Comparison of ENCODE assay signal across 1 cellular context in genomic region chr3:71934520-71934919, GRCh38.
A peak's percentile ranks its signal among the peaks of the same experiment; 100 is the strongest.
TF ChIP-seq lines count a peak whose summit lies in the region.

No MANE protein-coding gene starts in this region.

TF ChIP-seq in HepG2, 621 proteins besides CTCF, POLR2A, EP300 and RAD21 (continued from another document):
- TF ChIP-seq, protein P1, sequence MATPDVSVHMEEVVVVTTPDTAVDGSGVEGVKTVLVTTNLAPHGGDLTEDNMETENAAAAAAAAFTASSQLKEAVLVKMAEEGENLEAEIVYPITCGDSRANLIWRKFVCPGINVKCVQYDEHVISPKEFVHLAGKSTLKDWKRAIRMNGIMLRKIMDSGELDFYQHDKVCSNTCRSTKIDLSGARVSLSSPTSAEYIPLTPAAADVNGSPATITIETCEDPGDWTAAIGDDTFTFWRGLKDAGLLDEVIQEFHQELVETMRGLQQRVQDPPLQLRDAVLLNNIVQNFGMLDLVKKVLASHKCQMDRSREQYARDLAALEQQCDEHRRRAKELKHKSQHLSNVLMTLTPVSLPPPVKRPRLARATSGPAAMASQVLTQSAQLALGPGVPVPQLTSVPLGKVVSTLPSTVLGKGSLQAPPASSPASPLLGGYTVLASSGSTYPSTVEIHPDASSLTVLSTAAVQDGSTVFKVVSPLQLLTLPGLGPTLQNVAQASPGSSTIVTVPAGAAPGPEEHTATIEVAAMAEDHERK (CRISPR knock-in tag; IDR thresholded peaks at IDR 0.05; ENCODE audit: low read depth): no peak
- TF ChIP-seq ATF7 (IDR thresholded peaks at IDR 0.05) (peak; percentile 90), ATF7 (CRISPR knock-in tag; IDR thresholded peaks at IDR 0.05) (no peak), ZBTB34 (CRISPR knock-in tag; IDR thresholded peaks at IDR 0.05) (no peak), ZNF616 (CRISPR knock-in tag; IDR thresholded peaks at IDR 0.05; ENCODE audit: low read depth) (no peak)
